ENCODE assay signal across 8 cellular contexts in genomic region chr6:117674503-117674902, GRCh38. TPM values are rescaled to one million over a fixed set of nuclear protein-coding genes. Genes with fewer than 3 reads are reported as not detected.
A peak's percentile ranks its signal among the peaks of the same experiment; 100 is the strongest.
DNase-seq lines count a peak whose midpoint lies in the region; ATAC-seq, FAIRE-seq and TF ChIP-seq lines count a peak whose summit lies in the region.

No MANE protein-coding gene starts in this region.

- no peak overlapping the region for H3K27ac Mint-ChIP-seq in progenitor cell of endocrine pancreas

- no TSS peak for BruUV-seq in OCI-LY7 (replicated peaks; lab: Mats Ljungman, UMichigan)

- POLR2A ChIA-PET in OCI-LY7 (lab: Charles Lee) = interaction anchor here (0.7 kb wide), 1 partner anchor 52 kb away, joined by 6 read pairs; no protein-coding TSS in a partner anchor

- H3K27ac ChIP-seq in OCI-LY7 (ENCODE audit: low read depth, low read length, poor library complexity, severe bottlenecking) = no peak overlapping the region

- H3K4me3 ChIP-seq in GM08714 (ENCODE audit: low read length) (peak overlapping the region; percentile 93), OCI-LY7 (ENCODE audit: low read depth, low read length, poor library complexity, severe bottlenecking) (peak overlapping the region; percentile 81), epithelial cell of esophagus (ENCODE audit: low read length) (peak overlapping the region; percentile 81)

- peak overlapping the region; percentile 99 for H2AFZ ChIP-seq in OCI-LY7 (ENCODE audit: low read length)

- H3K27me3 Mint-ChIP-seq in progenitor cell of endocrine pancreas = no peaks in the 10 kb centered on the region

- H3K36me3 Mint-ChIP-seq in progenitor cell of endocrine pancreas (ENCODE audit: insufficient read depth) = peaks cover 2% of the 10 kb centered on the region

- H4K20me1 ChIP-seq in OCI-LY7 (ENCODE audit: insufficient read depth, low read length) = peaks cover 14% of the 10 kb centered on the region

- H3K9me2 ChIP-seq in OCI-LY7 (ENCODE audit: insufficient read depth, low read length) = no peaks in the 10 kb centered on the region

- peaks cover 13% of the 10 kb centered on the region for H3K9me3 ChIP-seq in OCI-LY7 (ENCODE audit: low read length)

- H3K36me3 ChIP-seq in OCI-LY7 (ENCODE audit: insufficient read depth, low read length) = peaks cover 28% of the 10 kb centered on the region

- peak overlapping the region; percentile 84 for H3K4me3 Mint-ChIP-seq in progenitor cell of endocrine pancreas (ENCODE audit: low read depth)

- intact Hi-C loops in OCI-LY7 (cut with micrococcal nuclease; ENCODE audit: unreplicated experiment) = loop anchor here (2.0 kb wide), 1 partner anchor 72 kb away; the partner anchor contains the start of gene GOPC

- FAIRE-seq in urothelium cell line (lab: Jason Lieb, UNC) (no peak), GM19239 (lab: Jason Lieb, UNC) (no peak)

- TF ChIP-seq CTCF in OCI-LY7 (conservative IDR thresholded peaks at IDR 0.05; ENCODE audit: low read length) (no peak), epithelial cell of esophagus (IDR thresholded peaks at IDR 0.05; ENCODE audit: insufficient read depth, low read depth, low read length, missing control alignments) (no peak), progenitor cell of endocrine pancreas (IDR thresholded peaks at IDR 0.05; ENCODE audit: unreplicated experiment) (no peak)

- no peaks in the 10 kb centered on the region for H3K9me3 Mint-ChIP-seq in progenitor cell of endocrine pancreas (ENCODE audit: low read depth)

- CTCF ChIA-PET in OCI-LY7 (lab: Charles Lee; ENCODE audit: unreplicated experiment) = no interaction called here

- DNase-seq in OCI-LY7 (ENCODE audit: low spot score) = no peak
- no peak for DNase-seq in epithelial cell of esophagus (ENCODE audit: low read depth)
- no peak for DNase-seq in progenitor cell of endocrine pancreas (ENCODE audit: low spot score, unreplicated experiment)
- no peak for DNase-seq in urothelium cell line (ENCODE audit: low spot score)
- no peak for DNase-seq in GM19239 (ENCODE audit: insufficient read length, low spot score)
- no peak for DNase-seq in activated gamma-delta T cell (lab: John Stamatoyannopoulos, UW)

- H3K4me1 ChIP-seq in OCI-LY7 (ENCODE audit: insufficient read depth, low read length, poor library complexity, severe bottlenecking) = peaks cover 19% of the 10 kb centered on the region

- peak overlapping the region; percentile 91 for H3K4me2 ChIP-seq in OCI-LY7 (ENCODE audit: low read length)

- no peak for ATAC-seq in GM19351 (IDR thresholded peaks at IDR 0.05; ENCODE audit: unreplicated experiment)

- H3K79me2 ChIP-seq in OCI-LY7 (ENCODE audit: insufficient read depth, low read depth, low read length) = peaks cover 38% of the 10 kb centered on the region

- peaks cover 15% of the 10 kb centered on the region for H3K4me1 Mint-ChIP-seq in progenitor cell of endocrine pancreas (ENCODE audit: low read depth)

RNA-seq across cellular contexts. Expression of gene NUS1, which starts 0.8 kb away (rescaled TPM):
- 8.9 and 9.8 TPM in 2 replicates for total RNA-seq in OCI-LY7 (2014; rRNA removed; shearing (Covaris generic))
- 34.0 and 35.7 TPM in 2 replicates for total RNA-seq in OCI-LY7 (2022)
- 29.7 and 31.9 TPM in 2 replicates for total RNA-seq in progenitor cell of endocrine pancreas
